19 cellular contexts compared by ENCODE assay signal in the genomic region with DNA sequence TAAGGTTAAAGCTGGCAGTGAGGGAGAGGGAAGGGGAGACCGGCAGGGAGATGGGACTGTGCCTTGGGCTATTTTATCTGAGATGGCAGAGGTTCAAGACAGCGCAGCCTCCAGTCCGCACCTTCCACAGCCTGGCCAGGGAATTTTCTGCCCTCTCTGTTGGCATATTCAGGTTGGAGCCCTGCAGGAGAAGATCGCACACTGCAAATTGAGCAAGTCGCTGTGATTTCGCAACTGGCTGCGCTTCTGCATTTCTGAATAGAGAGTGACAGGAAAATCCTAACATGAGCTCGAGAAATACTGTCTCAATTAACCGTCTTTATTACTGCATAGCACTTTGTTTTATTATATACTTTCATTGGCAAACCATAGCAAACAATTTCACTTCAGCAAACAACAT.
A peak's percentile ranks its signal among the peaks of the same experiment; 100 is the strongest.
DNase-seq lines count a peak whose midpoint lies in the region; ATAC-seq, FAIRE-seq and TF ChIP-seq lines count a peak whose summit lies in the region.
"Had no signal": no experiment of that assay in that cellular context is flagged by ENCODE, and none has a peak within 500 bp of the region (broad histone marks: within the 10 kb centered on the region; RNA-seq: fewer than 3 reads in every experiment).

No MANE protein-coding gene starts in this region.

- H3K4me3 ChIP-seq in bronchial epithelial cell (ENCODE audit: low read depth, low read length) (no peak overlapping the region), trophoblast cell (ENCODE audit: low read depth, low read length) (no peak overlapping the region), transverse colon (no peak overlapping the region)
- H3K4me3 ChIP-seq: left ventricle myocardium inferior, spleen had no signal

- no peak overlapping the region for H4K12ac ChIP-seq in trophoblast cell (ENCODE audit: low read depth, low read length)

- TF ChIP-seq EP300 in transverse colon (IDR thresholded peaks at IDR 0.05; ENCODE audit: low read depth), result no peak

- TF ChIP-seq CTCF in bronchial epithelial cell (IDR thresholded peaks at IDR 0.05; ENCODE audit: insufficient read depth, low read length, severe bottlenecking) (no peak), transverse colon (IDR thresholded peaks at IDR 0.05) (no peak)

- H2AFZ ChIP-seq in trophoblast cell (ENCODE audit: insufficient read depth, low read length, poor library complexity), result no peak overlapping the region

- H3K27ac ChIP-seq in trophoblast cell (ENCODE audit: low read depth, low read length) (no peak overlapping the region), transverse colon (no peak overlapping the region)
- H3K27ac ChIP-seq: C4-2B, left ventricle myocardium inferior, spleen had no signal

- no peak for ATAC-seq in GM18520 (IDR thresholded peaks at IDR 0.05; ENCODE audit: unreplicated experiment)
- ATAC-seq: activated T-helper 17 cell treated with anti-CD3 and anti-CD28 coated beads, Interleukin-2, amount 50 U/mL, for 72 hours had no signal

- no peak overlapping the region for H2BK12ac ChIP-seq in trophoblast cell (ENCODE audit: low read length)

- no peak overlapping the region for H4K8ac ChIP-seq in trophoblast cell (ENCODE audit: low read depth, low read length)

- H3K4ac ChIP-seq in trophoblast cell (ENCODE audit: low read depth, low read length), result no peak overlapping the region

- in situ Hi-C loops in transverse colon (cut with MboI; ENCODE audit: low pct_ligation_motif_present in 1 of 4, low pct_unique_long_range_greater_than_20kb in 1 of 4, low sequenced_read_pairs in 3 of 4), result no loop called here

- peaks cover 1% of the 10 kb centered on the region for H3K9me3 ChIP-seq in trophoblast cell (ENCODE audit: insufficient read depth, low read depth, low read length)
- no peaks in the 10 kb centered on the region for H3K9me3 ChIP-seq in transverse colon

- H3K9ac ChIP-seq in trophoblast cell (ENCODE audit: low read length), result no peak overlapping the region

- H3K14ac ChIP-seq in trophoblast cell (ENCODE audit: low read length), result no peak overlapping the region

- no peak overlapping the region for H2BK5ac ChIP-seq in trophoblast cell (ENCODE audit: low read depth, low read length, poor library complexity)

- H3K4me1 ChIP-seq in trophoblast cell (ENCODE audit: control insufficient read depth in 1 of 2, insufficient read depth in 2 of 2, low read length in 2 of 2) (peaks cover 7 to 16% of the 10 kb centered on the region in 2 experiments), transverse colon (no peaks in the 10 kb centered on the region)
- H3K4me1 ChIP-seq: left ventricle myocardium inferior, spleen had no signal

- H3K27me3 ChIP-seq in bronchial epithelial cell (ENCODE audit: control insufficient read depth, insufficient read depth, low read length) (peaks cover 5% of the 10 kb centered on the region), trophoblast cell (ENCODE audit: insufficient read depth, low read length) (no peaks in the 10 kb centered on the region), transverse colon (peaks cover 27% of the 10 kb centered on the region)

- no peak for TF ChIP-seq POLR2A in transverse colon (IDR thresholded peaks at IDR 0.05)

- no peak overlapping the region for H2AK5ac ChIP-seq in trophoblast cell (ENCODE audit: low read length)

- no peak overlapping the region for H3K4me2 ChIP-seq in trophoblast cell (ENCODE audit: low read length)

- no peak overlapping the region for H3K23ac ChIP-seq in trophoblast cell (ENCODE audit: low read length)

- H4K91ac ChIP-seq in trophoblast cell (ENCODE audit: low read depth, low read length), result no peak overlapping the region

- H3K18ac ChIP-seq in trophoblast cell (ENCODE audit: low read length), result no peak overlapping the region

- no peaks in the 10 kb centered on the region for H3K36me3 ChIP-seq in bronchial epithelial cell (ENCODE audit: control insufficient read depth, insufficient read depth, low read length)
- H3K36me3 ChIP-seq in trophoblast cell (ENCODE audit: control insufficient read depth in 1 of 2, insufficient read depth in 2 of 2, low read length in 2 of 2), result no peaks in the 10 kb centered on the region
- H3K36me3 ChIP-seq in transverse colon, result no peaks in the 10 kb centered on the region
- H3K36me3 ChIP-seq: left ventricle myocardium inferior, spleen had no signal

- intact Hi-C loops in transverse colon (cut with DNase I; ENCODE audit: low total_unique reads), result no loop called here

- no peak overlapping the region for H2BK120ac ChIP-seq in trophoblast cell (ENCODE audit: insufficient read depth, low read length, poor library complexity)

- peaks cover 3% of the 10 kb centered on the region for H3K79me1 ChIP-seq in trophoblast cell (ENCODE audit: low read length)

- no CpG with 5 or more reads among the region's 9 CpGs for WGBS in trophoblast cell (ENCODE audit: extremely low coverage, insufficient coverage, insufficient read length)
- WGBS in transverse colon (ENCODE audit: low coverage in 1 of 2), 2 donors, result 68 to 70% methylated on average over 6 to 9 of the region's 9 CpGs

- FAIRE-seq in bronchial epithelial cell (lab: Jason Lieb, UNC), result peak; percentile 32

- peak; percentile 9 for DNase-seq in DMS153 (lab: John Stamatoyannopoulos, UW)
- DNase-seq in DMS153 treated with DMSO at 0.1 percent for 48 hours (lab: John Stamatoyannopoulos, UW; ENCODE audit: unreplicated experiment), result no peak
- peak; percentile 24 for DNase-seq in NCI-H1694 treated with DMSO at 0.1 percent for 48 hours (lab: John Stamatoyannopoulos, UW)
- DNase-seq in bronchial epithelial cell (ENCODE audit: low read depth), result no peak
- peak; percentile 46 to 78 for DNase-seq in trophoblast cell
- no peak for DNase-seq in transverse colon
- no peak for DNase-seq in NCI-H748 (lab: John Stamatoyannopoulos, UW; ENCODE audit: unreplicated experiment)
- DNase-seq: 8988T; activated B cell treated with CpG ODN at 0.5 μM for 24 hours; effector memory CD4-positive, alpha-beta T cell; left ventricle myocardium inferior; NCI-H1930; NCI-H524; posterior cingulate gyrus; spleen; T-helper 1 cell had no signal

- H3K79me2 ChIP-seq in trophoblast cell (ENCODE audit: control insufficient read depth, insufficient read depth, low read length, poor library complexity), result no peaks in the 10 kb centered on the region

Comparison
In these comparisons a context has a peak if more than half of its experiments do, and no peak if none do; other contexts are left out.
1. DNase-seq: peak in DMS153 (single experiment), NCI-H1694 treated with DMSO at 0.1 percent for 48 hours (single experiment) and trophoblast cell (2 of 2); none in DMS153 treated with DMSO at 0.1 percent for 48 hours (single experiment), bronchial epithelial cell (single experiment), transverse colon (single experiment) and NCI-H748 (single experiment).